In genomic region chr19:58408152-58409009, GRCh38 we compare ENCODE assay signal across 8 cellular contexts. TPM values are rescaled to one million over a fixed set of nuclear protein-coding genes. Genes with fewer than 3 reads are reported as not detected.
DNase-seq lines count a peak whose midpoint lies in the region; ATAC-seq, FAIRE-seq and TF ChIP-seq lines count a peak whose summit lies in the region.

Gene ZNF584, plus strand, starts transcription at chr19:58408649. Its CDS starts 499 bp downstream, at chr19:58409148.

- H3K4me2 ChIP-seq in H1 (ENCODE audit: insufficient read depth in 1 of 2, low read depth in 2 of 2, low read length in 2 of 2) (peak within 1 kb of the TSS; percentile 94 to 95), mesenchymal stem cell (ENCODE audit: low read length, poor library complexity, severe bottlenecking) (peak within 1 kb of the TSS; percentile 98)

- peak within 1 kb of the TSS; percentile 68 for H4K5ac ChIP-seq in H1 (ENCODE audit: insufficient read length, low read depth, low read length)

- H3K23me2 ChIP-seq in H1 (ENCODE audit: low read depth, low read length), result peaks cover 14% of the 10 kb centered on the region

- H3K27ac ChIP-seq in H1 (ENCODE audit: low read depth, low read length), result peak within 1 kb of the TSS; percentile 54; the same call in 1 of the 2 replicates
- peak within 1 kb of the TSS; percentile 72 for H3K27ac ChIP-seq in mesenchymal stem cell (ENCODE audit: low read length, poor library complexity, severe bottlenecking)

- no peak within 1 kb of the TSS for H2BK20ac ChIP-seq in H1 (ENCODE audit: low read length)

- peaks cover 35% of the 10 kb centered on the region for H3K4me1 Mint-ChIP-seq in activated CD8-positive, alpha-beta memory T cell treated with anti-CD3 and anti-CD28 coated beads, Interleukin-2, amount 10 ng/mL, durations not matched to agents 7 days and 5 days

- H4K20me1 ChIP-seq in H1 (replicated peaks in 1 of 2; ENCODE audit: control insufficient read depth in 1 of 2, insufficient read depth in 2 of 2, low read length in 2 of 2), result no peaks in the 10 kb centered on the region

- H3K36me3 ChIP-seq in H1 (ENCODE audit: control insufficient read depth in 2 of 4, insufficient read depth in 4 of 4, low read length in 3 of 4) (no peaks in the 10 kb centered on the region), mesenchymal stem cell (ENCODE audit: control insufficient read depth in 1 of 2, insufficient read depth in 2 of 2, low read depth in 1 of 2, low read length in 2 of 2) (peaks cover 0 to 3% of the 10 kb centered on the region in 2 experiments)

- peak; percentile 85 to 90 for TF ChIP-seq POLR2A in H1 (IDR thresholded peaks at IDR 0.05; ENCODE audit: control extremely low read depth in 1 of 2, low read depth in 2 of 2, low read length in 2 of 2)

- no peak within 1 kb of the TSS for H3K23ac ChIP-seq in H1 (ENCODE audit: insufficient read length)
- H3K23ac ChIP-seq in mesenchymal stem cell (ENCODE audit: low read length in 2 of 2), result peak within 1 kb of the TSS; percentile 92 to 98

- H2BK12ac ChIP-seq in H1 (ENCODE audit: low read depth, low read length) (no peak within 1 kb of the TSS; the same call in 1 of the 2 replicates), mesenchymal stem cell (ENCODE audit: low read length in 2 of 2) (peak within 1 kb of the TSS; percentile 54 to 78)

- 0 out of 2 replicates have a peak, but pooled peaks cover 5% of the 10 kb centered on the region for H3K79me1 ChIP-seq in H1 (ENCODE audit: low read depth, low read length)
- H3K79me1 ChIP-seq in mesenchymal stem cell (replicated peaks; ENCODE audit: low read length, poor library complexity, severe bottlenecking), result peaks cover 30% of the 10 kb centered on the region

- peak; percentile 80 for ATAC-seq in GM21381 (IDR thresholded peaks at IDR 0.05; ENCODE audit: unreplicated experiment)
- peak; percentile 97 for ATAC-seq in activated CD8-positive, alpha-beta memory T cell treated with anti-CD3 and anti-CD28 coated beads, Interleukin-2, amount 10 ng/mL, durations not matched to agents 7 days and 5 days

- peak within 1 kb of the TSS; percentile 93 for H3K27ac Mint-ChIP-seq in activated CD8-positive, alpha-beta memory T cell treated with anti-CD3 and anti-CD28 coated beads, Interleukin-2, amount 10 ng/mL, durations not matched to agents 7 days and 5 days

- H2BK15ac ChIP-seq in H1 (ENCODE audit: low read length) (0 out of 2 replicates have a peak within 1 kb of the TSS, but pooled peaks have one; percentile 53), mesenchymal stem cell (ENCODE audit: low read depth, poor library complexity, severe bottlenecking) (peak within 1 kb of the TSS; percentile 94)

- H2BK5ac ChIP-seq in H1 (ENCODE audit: low read depth, low read length) (peak within 1 kb of the TSS; percentile 82), mesenchymal stem cell (ENCODE audit: low read depth, low read length, poor library complexity, severe bottlenecking) (peak within 1 kb of the TSS; percentile 57)

- H2BK120ac ChIP-seq in H1 (replicated peaks; ENCODE audit: low read depth, low read length), result no peak within 1 kb of the TSS
- peak within 1 kb of the TSS; percentile 73 for H2BK120ac ChIP-seq in mesenchymal stem cell (ENCODE audit: low read depth, low read length)

- H3K14ac ChIP-seq in H1 (ENCODE audit: insufficient read length) (no peak within 1 kb of the TSS), mesenchymal stem cell (ENCODE audit: low read length in 2 of 2) (peak within 1 kb of the TSS in 1 of 2 experiments; percentile 100)

- no peaks in the 10 kb centered on the region for H3K27me3 Mint-ChIP-seq in activated CD8-positive, alpha-beta memory T cell treated with anti-CD3 and anti-CD28 coated beads, Interleukin-2, amount 10 ng/mL, durations not matched to agents 7 days and 5 days

- no peak for TF ChIP-seq EP300 in H1 (IDR thresholded peaks at IDR 0.05; ENCODE audit: borderline replicate concordance in 1 of 2, low read depth in 2 of 2, low read length in 2 of 2)

- H2AK5ac ChIP-seq in H1 (ENCODE audit: low read depth, low read length) (no peak within 1 kb of the TSS), mesenchymal stem cell (ENCODE audit: low read length, severe bottlenecking) (peak within 1 kb of the TSS; percentile 14)

- peak within 1 kb of the TSS; percentile 92 for H4K8ac ChIP-seq in H1 (ENCODE audit: extremely low read depth, insufficient read depth, low read length)
- peak within 1 kb of the TSS; percentile 95 for H4K8ac ChIP-seq in mesenchymal stem cell (ENCODE audit: low read length)

- in situ Hi-C loops in Caki2 (cut with HindIII; ENCODE audit: low pct_unique_long_range_greater_than_20kb, low sequenced_read_pairs), result no loop called here

- H3K18ac ChIP-seq in H1 (ENCODE audit: extremely low read depth, low read length) (peak within 1 kb of the TSS; percentile 83), mesenchymal stem cell (ENCODE audit: low read depth in 1 of 2, low read length in 2 of 2) (peak within 1 kb of the TSS; percentile 95 to 98)

- H3K56ac ChIP-seq in H1 (replicated peaks; ENCODE audit: insufficient read length, low read depth, low read length), result peak within 1 kb of the TSS; percentile 57

- DNase-seq in Caki2 (ENCODE audit: low read depth) (peak; percentile 89), HTR-8/SVneo (ENCODE audit: insufficient read length, low spot score) (peak; percentile 92), NOMO-1 treated with DMSO at 0.1 percent for 48 hours (lab: John Stamatoyannopoulos, UW; ENCODE audit: unreplicated experiment) (peak; percentile 97), H1 (ENCODE audit: low read depth in 1 of 2, low spot score in 2 of 2) (peak; percentile 74 to 93), mesenchymal stem cell (peak; percentile 95)
- DNase-seq in activated CD8-positive, alpha-beta memory T cell treated with anti-CD3 and anti-CD28 coated beads, Interleukin-2, amount 10 ng/mL, durations not matched to agents 7 days and 5 days, result peak; percentile 97
- DNase-seq in stimulated activated CD8-positive, alpha-beta memory T cell treated with anti-CD3 and anti-CD28 coated beads, Interleukin-12 subunit alpha, Interleukin-12 subunit beta, amount 100 ng/mL, for 24 hours (ENCODE audit: extremely low read depth), result peak; percentile 89

- H3K4me3 Mint-ChIP-seq in activated CD8-positive, alpha-beta memory T cell treated with anti-CD3 and anti-CD28 coated beads, Interleukin-2, amount 10 ng/mL, durations not matched to agents 7 days and 5 days, result peak within 1 kb of the TSS; percentile 96

- H2AFZ ChIP-seq in H1 (ENCODE audit: low read length) (peak within 1 kb of the TSS; percentile 74; the same call in 1 of the 2 replicates), mesenchymal stem cell (ENCODE audit: low read depth, low read length) (peak within 1 kb of the TSS; percentile 98)

- peaks cover 0 to 7% (median 1%) of the 10 kb centered on the region in 4 experiments; a peak in 2 of 7 replicates for H3K27me3 ChIP-seq in H1 (replicated peaks in 1 of 4; ENCODE audit: control insufficient read depth in 3 of 4, extremely low read depth in 1 of 4, insufficient read depth in 3 of 4, low read length in 3 of 4)
- no peaks in the 10 kb centered on the region for H3K27me3 ChIP-seq in mesenchymal stem cell (ENCODE audit: control insufficient read depth in 1 of 2, insufficient read depth in 1 of 2, low read length in 2 of 2)

- POLR2A ChIA-PET in H1 (lab: Charles Lee; ENCODE audit: partially characterized antibody), result interaction anchor here (0.7 to 1.6 kb wide), 16 partner anchors 8 to 135 kb away, joined by 3 to 14 read pairs (median 3); partner anchors contain the start of genes RNF225, ZNF132, ZNF324B and ZSCAN22

- WGBS in H1 (ENCODE audit: extremely low coverage in 1 of 2, insufficient coverage in 1 of 2, insufficient read length in 1 of 2, insufficient replicate concordance in 2 of 2, low coverage in 1 of 2, low lambda C conversion rate in 2 of 2, missing lambda C conversion rate in 1 of 2), 2 experiments, result 2% methylated on average over 80 of the region's 100 CpGs; no CpG with 5 or more reads in 1 of the 2 experiments
- under 1% methylated on average over 89 of the region's 100 CpGs for WGBS in mesenchymal stem cell

- H3K9ac ChIP-seq in H1 (replicated peaks in 1 of 4; ENCODE audit: extremely low read depth in 1 of 4, low read depth in 3 of 4, low read length in 3 of 4) (peak within 1 kb of the TSS; percentile 69 to 78 (median 73)), mesenchymal stem cell (ENCODE audit: low read length) (peak within 1 kb of the TSS; percentile 98)

- H3K4me3 ChIP-seq in H1 (ENCODE audit: extremely low read depth in 1 of 4, insufficient read depth in 2 of 4, low read depth in 3 of 4, low read length in 4 of 4) (peak within 1 kb of the TSS; percentile 76 to 85 (median 80)), mesenchymal stem cell (ENCODE audit: insufficient read depth in 1 of 2, low read depth in 1 of 2, low read length in 2 of 2) (peak within 1 kb of the TSS; percentile 98 to 99)

- peak; percentile 55 for FAIRE-seq in HTR-8/SVneo (lab: Jason Lieb, UNC)
- no peak for FAIRE-seq in H1 (lab: Jason Lieb, UNC)

- peaks cover 9% of the 10 kb centered on the region for H3K36me3 Mint-ChIP-seq in activated CD8-positive, alpha-beta memory T cell treated with anti-CD3 and anti-CD28 coated beads, Interleukin-2, amount 10 ng/mL, durations not matched to agents 7 days and 5 days

- CTCF ChIA-PET in activated CD8-positive, alpha-beta memory T cell treated with anti-CD3 and anti-CD28 coated beads, Interleukin-2, amount 10 ng/mL, durations not matched to agents 7 days and 5 days (lab: Charles Lee), result interaction anchor here (0.6 to 1.4 kb wide), 8 partner anchors 21 to 111 kb away, joined by 3 to 5 read pairs (median 3); partner anchors contain the start of genes ZBTB45, ZNF132 and ZNF497
- CTCF ChIA-PET in H1 (lab: Charles Lee; ENCODE audit: partially characterized antibody), result no interaction called here

- H3K79me2 ChIP-seq in H1 (ENCODE audit: control insufficient read depth in 1 of 2, insufficient read depth in 2 of 2, low read length in 2 of 2), result no peaks in the 10 kb centered on the region

- peak within 1 kb of the TSS; percentile 77 for H3K4ac ChIP-seq in H1 (replicated peaks; ENCODE audit: insufficient read length, low read depth, low read length)
- H3K4ac ChIP-seq in mesenchymal stem cell (ENCODE audit: low read depth in 1 of 2, low read length in 2 of 2), result peak within 1 kb of the TSS; percentile 76 to 99

- no peaks in the 10 kb centered on the region for H3K9me3 ChIP-seq in H1 (ENCODE audit: insufficient read depth in 2 of 2, low read depth in 1 of 2, low read length in 1 of 2)
- H3K9me3 ChIP-seq in mesenchymal stem cell (ENCODE audit: control insufficient read depth, low read length), result no peaks in the 10 kb centered on the region

- peaks cover 0 to 18% (median 9%) of the 10 kb centered on the region in 4 experiments; a peak in 5 of 7 replicates for H3K4me1 ChIP-seq in H1 (replicated peaks in 1 of 4; ENCODE audit: control insufficient read depth in 3 of 4, insufficient read depth in 4 of 4, low read length in 3 of 4)
- peaks cover 21% of the 10 kb centered on the region for H3K4me1 ChIP-seq in mesenchymal stem cell (ENCODE audit: control insufficient read depth, insufficient read depth, low read depth, low read length)

- 0 out of 4 replicates have a peak, but pooled peaks of 1 of the 2 experiments have one; percentile 2 for TF ChIP-seq RAD21 in H1 (IDR thresholded peaks at IDR 0.05 in 1 of 2, conservative IDR thresholded peaks at IDR 0.05 in 1 of 2; ENCODE audit: low read depth in 2 of 2, low read length in 2 of 2)

- TF ChIP-seq CTCF in H1 (IDR thresholded peaks at IDR 0.05; ENCODE audit: control extremely low read depth in 1 of 3, insufficient read depth in 1 of 3, low read depth in 1 of 3, low read length in 3 of 3), result no peak

- H4K91ac ChIP-seq in H1 (replicated peaks; ENCODE audit: insufficient read length, low read length) (peak within 1 kb of the TSS; percentile 65), mesenchymal stem cell (ENCODE audit: low read length) (peak within 1 kb of the TSS; percentile 92)

- no peaks in the 10 kb centered on the region for H3K9me3 Mint-ChIP-seq in activated CD8-positive, alpha-beta memory T cell treated with anti-CD3 and anti-CD28 coated beads, Interleukin-2, amount 10 ng/mL, durations not matched to agents 7 days and 5 days (ENCODE audit: low read depth)

RNA-seq across cellular contexts. Expression of gene ZNF584, which starts in this region (rescaled TPM):
- 15.2 and 24.6 TPM in 2 replicates for total RNA-seq in Caki2 (2014; rRNA removed; shearing (Covaris generic); ENCODE audit: low replicate concordance)
- total RNA-seq in activated CD8-positive, alpha-beta memory T cell treated with anti-CD3 and anti-CD28 coated beads, Interleukin-2, amount 10 ng/mL, durations not matched to agents 7 days and 5 days, result 10 to 100 TPM in 1 of 2 experiments, 1 to 10 TPM in 1; 7.8 to 11.2 TPM
- 4.5 and 5.2 TPM in 2 replicates for total RNA-seq in H1 (2021; fragmentation: NEBNext Ultra II Directional; extraction: Animal tissue kit (Norgen Biotek cat#: 25700))
- polyA plus RNA-seq in H1 (2011; rRNA removed), result 2.5 and 2.7 TPM in 2 replicates
- 3.1 TPM for polyA plus RNA-seq in H1 (2011; cell fraction: cytosol; rRNA removed)
- 4.3 TPM for polyA plus RNA-seq in H1 (2011; cell fraction: nucleus; rRNA removed)
- 2.9 to 4.4 TPM (median 3.7 TPM) in 4 replicates for polyA plus RNA-seq in H1 (2012, experiment 1 of 2)
- polyA plus RNA-seq in H1 (2012, experiment 2 of 2), result 1.5 TPM
- polyA plus RNA-seq in H1 (2013, experiment 1 of 2), result 2.4 TPM
- polyA plus RNA-seq in H1 (2013, experiment 2 of 2), result 2.7 TPM
- 4.9 and 5.9 TPM in 2 replicates for polyA minus RNA-seq in H1 (2011; rRNA and poly(A)+ RNA removed)
- polyA minus RNA-seq in H1 (2011; cell fraction: cytosol; rRNA and poly(A)+ RNA removed), result 2.1 TPM
- 3.0 TPM for polyA minus RNA-seq in H1 (2011; cell fraction: nucleus; rRNA and poly(A)+ RNA removed)
- polyA plus RNA-seq in mesenchymal stem cell (2013, experiment 1 of 2), result 7.7 TPM
- polyA plus RNA-seq in mesenchymal stem cell (2013, experiment 2 of 2), result 8.3 TPM

Comparison
In these comparisons a context has a peak if more than half of its experiments do, and no peak if none do; other contexts are left out.
1. Peak in every context shown above with its lines: DNase-seq, ATAC-seq, H3K4me3 ChIP-seq and H3K27ac ChIP-seq.